ENCODE assay signal across 1 cellular context in genomic region chr2:85356186-85356585, GRCh38.
TF ChIP-seq lines count a peak whose summit lies in the region.

No MANE protein-coding gene starts in this region.

TF ChIP-seq in IMR-90, 13 proteins besides CTCF, POLR2A, EP300 and RAD21:
- TF ChIP-seq, protein P1, sequence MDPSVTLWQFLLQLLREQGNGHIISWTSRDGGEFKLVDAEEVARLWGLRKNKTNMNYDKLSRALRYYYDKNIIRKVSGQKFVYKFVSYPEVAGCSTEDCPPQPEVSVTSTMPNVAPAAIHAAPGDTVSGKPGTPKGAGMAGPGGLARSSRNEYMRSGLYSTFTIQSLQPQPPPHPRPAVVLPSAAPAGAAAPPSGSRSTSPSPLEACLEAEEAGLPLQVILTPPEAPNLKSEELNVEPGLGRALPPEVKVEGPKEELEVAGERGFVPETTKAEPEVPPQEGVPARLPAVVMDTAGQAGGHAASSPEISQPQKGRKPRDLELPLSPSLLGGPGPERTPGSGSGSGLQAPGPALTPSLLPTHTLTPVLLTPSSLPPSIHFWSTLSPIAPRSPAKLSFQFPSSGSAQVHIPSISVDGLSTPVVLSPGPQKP (IDR thresholded peaks at IDR 0.05; ENCODE audit: borderline replicate concordance, low read depth, low read length): no peak
- no peak for TF ChIP-seq FOS (IDR thresholded peaks at IDR 0.05; ENCODE audit: low read depth, low read length)
- TF ChIP-seq MXI1 (IDR thresholded peaks at IDR 0.05; ENCODE audit: borderline replicate concordance, low read depth, low read length): no peak
- no peak for TF ChIP-seq NFE2L2 (IDR thresholded peaks at IDR 0.05; ENCODE audit: low read depth, low read length)
- no peak for TF ChIP-seq MAZ (IDR thresholded peaks at IDR 0.05; ENCODE audit: borderline replicate concordance, low read depth, low read length)
- no peak for TF ChIP-seq MAFK (IDR thresholded peaks at IDR 0.05; ENCODE audit: low read depth, low read length)
- TF ChIP-seq CEBPB (IDR thresholded peaks at IDR 0.05; ENCODE audit: low read depth, low read length): no peak
